ENCODE assay signal across 14 cellular contexts in genomic region chrX:54483946-54484345, GRCh38. TPM values are rescaled to one million over a fixed set of nuclear protein-coding genes. Genes with fewer than 3 reads are reported as not detected.
A peak's percentile ranks its signal among the peaks of the same experiment; 100 is the strongest.
DNase-seq lines count a peak whose midpoint lies in the region; ATAC-seq and TF ChIP-seq lines count a peak whose summit lies in the region.
"Had no signal": no experiment of that assay in that cellular context is flagged by ENCODE, and none has a peak within 500 bp of the region (broad histone marks: within the 10 kb centered on the region; RNA-seq: fewer than 3 reads in every experiment).

No MANE protein-coding gene starts in this region.

- H2AK5ac ChIP-seq in mesendoderm (ENCODE audit: low read length), result no peak overlapping the region

- H3K4me3 ChIP-seq in HEK293 (ENCODE audit: low read depth, low read length) (no peak overlapping the region), mesendoderm (ENCODE audit: low read length) (no peak overlapping the region), skeletal muscle satellite cell (ENCODE audit: low read length) (no peak overlapping the region)
- H3K4me3 ChIP-seq: psoas muscle had no signal

- CTCF ChIA-PET in HEK293 (lab: Yijun Ruan, JAX), result no interaction called here

- TF ChIP-seq CTCF in HEK293 (tag by site-specific recombination; IDR thresholded peaks at IDR 0.05), result no peak
- TF ChIP-seq CTCF in chondrocyte (IDR thresholded peaks at IDR 0.05), result no peak

- peak overlapping the region; percentile 64 for H3K56ac ChIP-seq in mesendoderm (ENCODE audit: low read length)

- no peaks in the 10 kb centered on the region for H3K79me1 ChIP-seq in mesendoderm (ENCODE audit: low read length)

- no CpG with 5 or more reads among the region's 9 CpGs for WGBS in mesendoderm (ENCODE audit: extremely low coverage, insufficient coverage, low lambda C conversion rate)

- H3K23ac ChIP-seq in mesendoderm (ENCODE audit: low read length), result no peak overlapping the region

- no peak overlapping the region for H2BK120ac ChIP-seq in mesendoderm (ENCODE audit: low read depth, low read length)

- POLR2A ChIA-PET in HEK293 (lab: Yijun Ruan, JAX), result no interaction called here

- H3K27me3 ChIP-seq in mesendoderm (ENCODE audit: insufficient read depth, low read length, poor library complexity), result no peaks in the 10 kb centered on the region
- H3K27me3 ChIP-seq in skeletal muscle satellite cell (ENCODE audit: control insufficient read depth, insufficient read depth, low read length), result no peaks in the 10 kb centered on the region

- H2BK15ac ChIP-seq in mesendoderm (replicated peaks; ENCODE audit: low read depth), result no peak overlapping the region

- H4K5ac ChIP-seq in mesendoderm (ENCODE audit: low read length), result no peak overlapping the region

- H3K4me1 ChIP-seq in HEK293 (ENCODE audit: control insufficient read depth, insufficient read depth, low read length) (peaks cover 8% of the 10 kb centered on the region; the same call in 1 of the 2 replicates), mesendoderm (ENCODE audit: control insufficient read depth, low read depth, low read length) (peaks cover 10% of the 10 kb centered on the region), skeletal muscle satellite cell (ENCODE audit: control insufficient read depth, insufficient read depth, low read length) (peaks cover 31% of the 10 kb centered on the region)
- H3K4me1 ChIP-seq: psoas muscle had no signal

- peak overlapping the region; percentile 46 for H3K27ac Mint-ChIP-seq in chondrocyte (ENCODE audit: unreplicated experiment)
- H3K27ac Mint-ChIP-seq: T-helper 17 cell had no signal

- H2BK5ac ChIP-seq in mesendoderm (ENCODE audit: low read length), result no peak overlapping the region

- no peak overlapping the region for H3K27ac ChIP-seq in HEK293 (ENCODE audit: extremely low read depth, low read depth, low read length)
- H3K27ac ChIP-seq in mesendoderm (ENCODE audit: low read depth, low read length), result peak overlapping the region; percentile 22
- H3K27ac ChIP-seq: psoas muscle had no signal

- no peak overlapping the region for H3K4me2 ChIP-seq in mesendoderm (ENCODE audit: low read length)
- H3K4me2 ChIP-seq in skeletal muscle satellite cell (ENCODE audit: low read length), result peak overlapping the region; percentile 67

- no peaks in the 10 kb centered on the region for H3K9me3 ChIP-seq in HEK293 (ENCODE audit: control insufficient read depth, insufficient read depth, low read depth, low read length)
- no peaks in the 10 kb centered on the region for H3K9me3 ChIP-seq in skeletal muscle satellite cell (replicated peaks; ENCODE audit: low read length)
- H3K9me3 ChIP-seq: psoas muscle had no signal

- H3K27me3 Mint-ChIP-seq in chondrocyte (ENCODE audit: low read depth), result no peaks in the 10 kb centered on the region
- H3K27me3 Mint-ChIP-seq: T-helper 17 cell had no signal

- H4K8ac ChIP-seq in mesendoderm (ENCODE audit: low read depth, low read length), result no peak overlapping the region

- H3K4me1 Mint-ChIP-seq in chondrocyte (ENCODE audit: low read depth), result peaks cover 44% of the 10 kb centered on the region

- H3K36me3 Mint-ChIP-seq in chondrocyte (ENCODE audit: low read depth), result no peaks in the 10 kb centered on the region

- peaks cover 2% of the 10 kb centered on the region for H3K79me2 ChIP-seq in mesendoderm (ENCODE audit: control insufficient read depth, insufficient read depth, low read length)

- H3K4ac ChIP-seq in mesendoderm (ENCODE audit: low read depth, low read length), result no peak overlapping the region

- no peaks in the 10 kb centered on the region for H3K36me3 ChIP-seq in HEK293 (ENCODE audit: control insufficient read depth in 2 of 2, insufficient read depth in 1 of 2, low read length in 2 of 2)
- no peaks in the 10 kb centered on the region for H3K36me3 ChIP-seq in mesendoderm (ENCODE audit: control insufficient read depth, insufficient read depth, low read length)
- no peaks in the 10 kb centered on the region for H3K36me3 ChIP-seq in skeletal muscle satellite cell (ENCODE audit: insufficient read depth, low read length)

- no peak overlapping the region for H3K18ac ChIP-seq in mesendoderm (ENCODE audit: low read length)

- DNase-seq in chondrocyte (ENCODE audit: low spot score) (no peak), mesendoderm (no peak), NCI-H146 treated with DMSO at 0.1 percent for 48 hours (lab: John Stamatoyannopoulos, UW; ENCODE audit: unreplicated experiment) (no peak)
- DNase-seq: activated CD4-positive, CD25-positive, alpha-beta regulatory T cell treated with anti-CD3 and anti-CD28 coated beads, Interleukin-2, amount 50 U/mL, for 72 hours; activated effector memory CD4-positive, alpha-beta T cell treated with Interleukin-2 at 50 U/mL for 16 hours; COR-L47; NCI-H1694; psoas muscle; T-helper 17 cell had no signal

- H3K9me3 Mint-ChIP-seq in chondrocyte (ENCODE audit: low read depth), result peaks cover 6% of the 10 kb centered on the region

- H3K4me3 Mint-ChIP-seq in chondrocyte (ENCODE audit: unreplicated experiment), result no peak overlapping the region
- H3K4me3 Mint-ChIP-seq: T-helper 17 cell had no signal

- H3K9ac ChIP-seq in mesendoderm (ENCODE audit: low read length) (no peak overlapping the region), skeletal muscle satellite cell (ENCODE audit: low read depth, low read length) (peak overlapping the region; percentile 66)

- ATAC-seq in HG03521 (IDR thresholded peaks at IDR 0.05; ENCODE audit: unreplicated experiment) (no peak), GM21390 (IDR thresholded peaks at IDR 0.05; ENCODE audit: unreplicated experiment) (no peak), HG02571 (IDR thresholded peaks at IDR 0.05; ENCODE audit: unreplicated experiment) (no peak)
- ATAC-seq: psoas muscle, T-helper 17 cell had no signal

TF ChIP-seq in HEK293, 187 proteins besides CTCF, POLR2A, EP300 and RAD21:
- TF ChIP-seq ZNF362 (tag by site-specific recombination; IDR thresholded peaks at IDR 0.05) (no peak), EGR2 (tag by site-specific recombination; IDR thresholded peaks at IDR 0.05; ENCODE audit: low read depth) (peak; percentile 49; the same call in 1 of the 2 replicates), KLF16 (tag by site-specific recombination; IDR thresholded peaks at IDR 0.05) (no peak), ZFHX2 (tag by site-specific recombination; conservative IDR thresholded peaks at IDR 0.05) (0 out of 2 replicates have a peak, but pooled peaks have one; percentile 31), HOXD13 (CRISPR knock-in tag; IDR thresholded peaks at IDR 0.05; ENCODE audit: borderline replicate concordance) (no peak), ZBTB21 (tag by site-specific recombination; IDR thresholded peaks at IDR 0.05) (no peak), ZNF114 (tag by site-specific recombination; IDR thresholded peaks at IDR 0.05) (no peak)

RNA-seq across cellular contexts. Expression of gene FGD1, which starts 12.1 kb away (rescaled TPM):
- 21.0 to 26.4 TPM (median 21.4 TPM) in 3 replicates for total RNA-seq in chondrocyte
- 13.5 TPM for polyA plus RNA-seq in mesendoderm (2013, experiment 1 of 2)
- polyA plus RNA-seq in mesendoderm (2013, experiment 2 of 2), result 13.7 TPM
- 6.1 and 7.4 TPM in 2 replicates for total RNA-seq in skeletal muscle satellite cell (2012; rRNA removed)

RNA-seq across cellular contexts. Expression of gene TSR2, which starts 43.7 kb away (rescaled TPM):
- 21.5 to 30.0 TPM (median 23.8 TPM) in 3 replicates for total RNA-seq in chondrocyte
- 43.8 TPM for polyA plus RNA-seq in mesendoderm (2013, experiment 1 of 2)
- polyA plus RNA-seq in mesendoderm (2013, experiment 2 of 2), result 43.7 TPM
- 5.9 and 6.8 TPM in 2 replicates for total RNA-seq in skeletal muscle satellite cell (2012; rRNA removed)

RNA-seq across cellular contexts. Expression of gene GNL3L, which starts 46.1 kb away (rescaled TPM):
- 42.0 to 58.1 TPM (median 45.2 TPM) in 3 replicates for total RNA-seq in chondrocyte
- 30.6 TPM for polyA plus RNA-seq in mesendoderm (2013, experiment 1 of 2)
- polyA plus RNA-seq in mesendoderm (2013, experiment 2 of 2), result 31.1 TPM
- 46.3 and 58.8 TPM in 2 replicates for total RNA-seq in skeletal muscle satellite cell (2012; rRNA removed)
